ENCODE assay signal across 20 cellular contexts in the genomic region with DNA sequence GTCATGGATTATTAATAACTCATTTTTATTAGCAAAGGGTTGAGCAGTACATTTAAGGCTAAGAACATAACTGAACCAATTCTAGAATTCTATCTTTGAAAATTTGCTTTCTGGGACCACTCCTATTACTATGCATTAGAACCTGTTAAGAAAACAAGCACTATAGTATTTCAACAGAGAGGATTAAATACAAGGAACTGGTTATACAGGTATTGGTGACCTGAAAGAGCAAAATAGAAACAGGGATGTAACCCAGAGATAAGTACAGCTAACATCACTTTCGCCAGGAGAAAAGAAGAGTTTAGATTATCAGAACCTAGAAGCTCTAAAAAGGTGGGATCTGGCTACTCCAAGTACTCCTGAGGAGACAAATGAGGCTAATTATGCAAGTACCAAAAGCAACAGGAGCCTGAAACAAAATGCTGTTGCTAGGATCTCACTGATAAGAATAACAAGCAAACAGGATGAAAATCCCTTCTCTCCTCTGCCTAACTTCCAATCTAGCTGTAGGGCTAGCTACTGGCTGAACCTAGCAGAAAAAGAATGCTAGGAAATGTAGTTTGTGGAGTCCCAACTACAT. TPM values are rescaled to one million over a fixed set of nuclear protein-coding genes. Genes with fewer than 3 reads are reported as not detected.
A peak's percentile ranks its signal among the peaks of the same experiment; 100 is the strongest.
DNase-seq lines count a peak whose midpoint lies in the region; ATAC-seq and TF ChIP-seq lines count a peak whose summit lies in the region.
"Had no signal": no experiment of that assay in that cellular context is flagged by ENCODE, and none has a peak within 500 bp of the region (broad histone marks: within the 10 kb centered on the region; RNA-seq: fewer than 3 reads in every experiment).

No MANE protein-coding gene starts in this region.

- no peaks in the 10 kb centered on the region for H3F3A ChIP-seq in PC-3 (ENCODE audit: low read length, unreplicated experiment)

- H3K9me2 ChIP-seq in PC-3 (replicated peaks; ENCODE audit: low read length) = no peaks in the 10 kb centered on the region

- H3K4me2 ChIP-seq in PC-3 (ENCODE audit: low read length) = no peak overlapping the region
- H3K4me2 ChIP-seq: A549 had no signal

- no peaks in the 10 kb centered on the region for H3K79me2 ChIP-seq in PC-3 (ENCODE audit: low read length)

- 65 to 82% methylated on average over 1 of the region's 1 CpG for WGBS in endodermal cell (ENCODE audit: insufficient coverage in 1 of 2, insufficient read length in 1 of 2), 2 experiments

- intact Hi-C loops in PC-3 (cut with micrococcal nuclease) = no loop called here

- H3K4me3 ChIP-seq in PC-3 (ENCODE audit: low read length) = no peak overlapping the region
- no peak overlapping the region for H3K4me3 ChIP-seq in endodermal cell (ENCODE audit: low read length)
- H3K4me3 ChIP-seq: A549 had no signal

- H3K27me3 ChIP-seq in PC-3 (ENCODE audit: low read length) (no peaks in the 10 kb centered on the region), endodermal cell (ENCODE audit: control insufficient read depth, insufficient read depth, low read length, poor library complexity, severe bottlenecking) (no peaks in the 10 kb centered on the region)

- BruUV-seq in PC-3 (replicated peaks; lab: Mats Ljungman, UMichigan) = no TSS peak

- H3K9me3 ChIP-seq in PC-3 (ENCODE audit: low read length) = no peaks in the 10 kb centered on the region
- H3K9me3 ChIP-seq in endodermal cell (ENCODE audit: control insufficient read depth, low read length) = peaks cover 24% of the 10 kb centered on the region
- H3K9me3 ChIP-seq: A549 had no signal

- CTCF ChIA-PET in PC-3 (lab: Charles Lee) = no interaction called here

- peaks cover 19% of the 10 kb centered on the region for H3K4me1 ChIP-seq in PC-3 (ENCODE audit: insufficient read depth, low read length)
- no peaks in the 10 kb centered on the region for H3K4me1 ChIP-seq in endodermal cell (ENCODE audit: control insufficient read depth, insufficient read depth, low read length)
- H3K4me1 ChIP-seq: A549 had no signal

- H3K27me3 Mint-ChIP-seq in endodermal cell (ENCODE audit: insufficient read depth) = peaks cover 6% of the 10 kb centered on the region
- H3K27me3 Mint-ChIP-seq in type B pancreatic cell = no peaks in the 10 kb centered on the region

- POLR2A ChIA-PET in PC-3 (lab: Charles Lee; ENCODE audit: unreplicated experiment) = no interaction called here

- H3K4me1 Mint-ChIP-seq in endodermal cell (peaks cover 18% of the 10 kb centered on the region), type B pancreatic cell (ENCODE audit: unreplicated experiment) (no peaks in the 10 kb centered on the region)
- H3K4me1 Mint-ChIP-seq: B cell had no signal

- peak overlapping the region; percentile 3 for H3K27ac Mint-ChIP-seq in endodermal cell
- peak overlapping the region; percentile 10 for H3K27ac Mint-ChIP-seq in type B pancreatic cell
- H3K27ac Mint-ChIP-seq: B cell; T-helper 1 cell treated with Interleukin-12 subunit alpha and Interleukin-12 subunit beta and Interleukin-4 antibody, amounts not matched to agents 30 μg/mL and 1 μg/mL, for 36 hours had no signal

- no peak overlapping the region for H3K27ac ChIP-seq in PC-3 (ENCODE audit: low read length)
- H3K27ac ChIP-seq in endodermal cell (ENCODE audit: low read depth, low read length) = no peak overlapping the region
- H3K27ac ChIP-seq: A549 had no signal

- H4K20me1 ChIP-seq in PC-3 (ENCODE audit: low read length) = no peaks in the 10 kb centered on the region

- H3K9ac ChIP-seq in PC-3 (ENCODE audit: low read length) = no peak overlapping the region
- H3K9ac ChIP-seq in endodermal cell (ENCODE audit: extremely low read depth, low read length, poor library complexity, severe bottlenecking) = no peak overlapping the region

- H3K4me3 Mint-ChIP-seq in endodermal cell = no peak overlapping the region
- H3K4me3 Mint-ChIP-seq in type B pancreatic cell = no peak overlapping the region
- H3K4me3 Mint-ChIP-seq: B cell; T-helper 1 cell treated with Interleukin-12 subunit alpha and Interleukin-12 subunit beta and Interleukin-4 antibody, amounts not matched to agents 30 μg/mL and 1 μg/mL, for 36 hours had no signal

- ATAC-seq in PC-3 = peak; percentile 39; the same call in 1 of the 2 replicates
- no peak for ATAC-seq in HG03135 (IDR thresholded peaks at IDR 0.05; ENCODE audit: unreplicated experiment)
- ATAC-seq: A549, Right ventricle myocardium inferior had no signal

- H3K9me3 Mint-ChIP-seq in endodermal cell (peaks cover 23% of the 10 kb centered on the region), type B pancreatic cell (no peaks in the 10 kb centered on the region)
- H3K9me3 Mint-ChIP-seq: T-helper 1 cell treated with Interleukin-12 subunit alpha and Interleukin-12 subunit beta and Interleukin-4 antibody, amounts not matched to agents 30 μg/mL and 1 μg/mL, for 36 hours had no signal

- no peak for TF ChIP-seq CTCF in PC-3 (conservative IDR thresholded peaks at IDR 0.05; ENCODE audit: low read depth, low read length)
- TF ChIP-seq CTCF in endodermal cell (conservative IDR thresholded peaks at IDR 0.05) = no peak
- no peak for TF ChIP-seq CTCF in type B pancreatic cell (conservative IDR thresholded peaks at IDR 0.05)

- no peaks in the 10 kb centered on the region for H3K36me3 Mint-ChIP-seq in endodermal cell (ENCODE audit: low read depth)
- no peaks in the 10 kb centered on the region for H3K36me3 Mint-ChIP-seq in type B pancreatic cell

- H2AFZ ChIP-seq in PC-3 (ENCODE audit: low read length) = no peak overlapping the region

- H3K36me3 ChIP-seq in PC-3 (ENCODE audit: low read depth, low read length) = no peaks in the 10 kb centered on the region
- no peaks in the 10 kb centered on the region for H3K36me3 ChIP-seq in endodermal cell (ENCODE audit: control insufficient read depth, insufficient read depth, low read length)

- peak; percentile 21 for DNase-seq in SIG-M5 treated with dmso at 0.1 percent for 504 hours (lab: John Stamatoyannopoulos, UW; ENCODE audit: unreplicated experiment)
- no peak for DNase-seq in SIG-M5 (lab: John Stamatoyannopoulos, UW)
- DNase-seq in PC-3 = peak; percentile 40
- no peak for DNase-seq in endodermal cell
- no peak for DNase-seq in type B pancreatic cell (ENCODE audit: extremely low spot score, unreplicated experiment)
- DNase-seq in RPMI8226 = no peak
- DNase-seq in iPS-NIHi11 (ENCODE audit: low spot score) = no peak
- DNase-seq: DMS79 treated with DMSO at 0.1 percent for 48 hours, GOT3, MM.1S, NCI-H1092, NCI-H1436, NCI-H187 treated with DMSO at 0.1 percent for 48 hours, NCI-H226, NCI-H69 had no signal

RNA-seq across cellular contexts. Expression of gene ELAPOR2, which starts 32.1 kb away (rescaled TPM):
- 10.2 and 14.7 TPM in 2 replicates for total RNA-seq in PC-3 (2014; rRNA removed)
- total RNA-seq in endodermal cell = 10 to 100 TPM; 67.2 to 75.7 TPM
- 69.3 TPM for polyA plus RNA-seq in endodermal cell (2013, experiment 1 of 2)
- 59.2 TPM for polyA plus RNA-seq in endodermal cell (2013, experiment 2 of 2)
- 29.5 and 39.8 TPM in 2 replicates for total RNA-seq in type B pancreatic cell (ENCODE audit: low replicate concordance)

Comparison
In these comparisons a context has a peak if more than half of its experiments do, and no peak if none do; other contexts are left out.
1. DNase-seq: peak in SIG-M5 treated with dmso at 0.1 percent for 504 hours (single experiment) and PC-3 (single experiment); none in SIG-M5 (single experiment), endodermal cell (single experiment), type B pancreatic cell (single experiment), RPMI8226 (single experiment) and iPS-NIHi11 (single experiment).